ENCODE assay signal across 8 cellular contexts in the genomic region with DNA sequence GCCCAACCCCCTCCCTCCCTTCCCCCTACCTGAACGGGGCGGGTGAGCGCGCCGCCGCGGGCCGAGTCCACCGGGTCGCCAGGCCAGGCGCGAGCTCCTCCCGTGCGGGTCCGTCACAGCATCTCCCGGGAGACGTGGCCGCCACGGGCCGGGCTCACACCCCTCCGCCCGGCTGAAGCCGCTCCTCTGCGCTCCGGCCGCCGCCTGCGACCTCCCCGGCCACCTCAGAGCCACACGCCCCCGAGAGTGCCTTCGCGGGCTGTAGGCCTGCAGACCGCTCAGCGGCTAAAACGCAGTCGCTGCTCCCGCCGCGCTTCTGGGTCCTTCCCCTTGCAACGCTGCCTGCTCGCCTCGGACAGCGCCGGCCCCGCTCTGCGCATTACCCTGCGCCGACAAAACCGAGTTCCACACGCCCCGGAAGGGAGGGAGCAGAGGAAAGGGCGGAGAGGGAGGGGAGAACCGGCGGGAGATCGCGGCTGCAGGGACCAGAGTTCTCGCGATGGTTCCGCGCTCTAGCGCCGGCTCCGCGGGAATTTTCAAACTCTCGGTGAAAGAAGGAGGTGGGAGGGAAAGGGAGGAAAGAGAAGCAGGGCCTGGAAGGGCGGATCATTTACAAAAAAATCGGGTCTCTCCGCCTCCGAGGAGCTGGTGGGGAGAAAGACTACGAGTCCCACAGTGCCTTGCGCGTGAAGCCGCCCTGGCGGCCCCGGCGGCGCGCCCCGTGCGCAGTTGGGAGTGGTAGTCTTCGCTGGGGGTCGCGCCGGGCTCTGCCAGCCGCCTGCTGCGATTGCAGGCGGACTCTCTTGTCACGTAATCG. TPM values are rescaled to one million over a fixed set of nuclear protein-coding genes. Genes with fewer than 3 reads are reported as not detected.
DNase-seq lines count a peak whose midpoint lies in the region; ATAC-seq and TF ChIP-seq lines count a peak whose summit lies in the region.

A gene with protein sequence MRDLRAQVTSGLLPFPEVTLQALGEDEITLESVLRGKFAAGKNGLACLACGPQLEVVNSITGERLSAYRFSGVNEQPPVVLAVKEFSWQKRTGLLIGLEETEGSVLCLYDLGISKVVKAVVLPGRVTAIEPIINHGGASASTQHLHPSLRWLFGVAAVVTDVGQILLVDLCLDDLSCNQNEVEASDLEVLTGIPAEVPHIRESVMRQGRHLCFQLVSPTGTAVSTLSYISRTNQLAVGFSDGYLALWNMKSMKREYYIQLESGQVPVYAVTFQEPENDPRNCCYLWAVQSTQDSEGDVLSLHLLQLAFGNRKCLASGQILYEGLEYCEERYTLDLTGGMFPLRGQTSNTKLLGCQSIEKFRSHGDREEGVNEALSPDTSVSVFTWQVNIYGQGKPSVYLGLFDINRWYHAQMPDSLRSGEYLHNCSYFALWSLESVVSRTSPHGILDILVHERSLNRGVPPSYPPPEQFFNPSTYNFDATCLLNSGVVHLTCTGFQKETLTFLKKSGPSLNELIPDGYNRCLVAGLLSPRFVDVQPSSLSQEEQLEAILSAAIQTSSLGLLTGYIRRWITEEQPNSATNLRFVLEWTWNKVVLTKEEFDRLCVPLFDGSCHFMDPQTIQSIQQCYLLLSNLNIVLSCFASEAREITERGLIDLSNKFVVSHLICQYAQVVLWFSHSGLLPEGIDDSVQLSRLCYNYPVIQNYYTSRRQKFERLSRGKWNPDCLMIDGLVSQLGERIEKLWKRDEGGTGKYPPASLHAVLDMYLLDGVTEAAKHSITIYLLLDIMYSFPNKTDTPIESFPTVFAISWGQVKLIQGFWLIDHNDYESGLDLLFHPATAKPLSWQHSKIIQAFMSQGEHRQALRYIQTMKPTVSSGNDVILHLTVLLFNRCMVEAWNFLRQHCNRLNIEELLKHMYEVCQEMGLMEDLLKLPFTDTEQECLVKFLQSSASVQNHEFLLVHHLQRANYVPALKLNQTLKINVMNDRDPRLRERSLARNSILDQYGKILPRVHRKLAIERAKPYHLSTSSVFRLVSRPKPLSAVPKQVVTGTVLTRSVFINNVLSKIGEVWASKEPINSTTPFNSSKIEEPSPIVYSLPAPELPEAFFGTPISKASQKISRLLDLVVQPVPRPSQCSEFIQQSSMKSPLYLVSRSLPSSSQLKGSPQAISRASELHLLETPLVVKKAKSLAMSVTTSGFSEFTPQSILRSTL (N-terminal part only) (minus strand): TSS at position 400 of the 817 bp plus-strand sequence. CDS start 13,578 bp downstream, outside the sequence.

- H3K36me3 Mint-ChIP-seq in activated CD4-positive, alpha-beta memory T cell treated with anti-CD3 and anti-CD28 coated beads for 36 hours, result peaks cover 25% of the 10 kb centered on the region

- H3K27ac Mint-ChIP-seq in activated CD4-positive, alpha-beta memory T cell treated with anti-CD3 and anti-CD28 coated beads for 36 hours, result peak within 1 kb of the TSS; percentile 96

- peak; percentile 99 for DNase-seq in CD1c-positive myeloid dendritic cell (ENCODE audit: extremely low spot score)
- DNase-seq in NCI-H82 treated with DMSO at 0.1 percent for 48 hours (lab: John Stamatoyannopoulos, UW; ENCODE audit: unreplicated experiment), result peak; percentile 93
- DNase-seq in activated CD4-positive, alpha-beta memory T cell treated with anti-CD3 and anti-CD28 coated beads for 36 hours, result peak; percentile 96
- DNase-seq in dorsolateral prefrontal cortex, result peak; percentile 85 to 97 (median 96)
- peak; percentile 96 to 97 (median 97) for DNase-seq in right lobe of liver
- peak; percentile 89 to 95 for DNase-seq in stimulated activated CD4-positive, alpha-beta T cell treated with anti-CD3 and anti-CD28 coated beads, Interleukin-4, amount 100 ng/mL, for 4 hours

- peaks cover 30% of the 10 kb centered on the region for H3K4me1 Mint-ChIP-seq in activated CD4-positive, alpha-beta memory T cell treated with anti-CD3 and anti-CD28 coated beads for 36 hours (ENCODE audit: low read depth)

- TF ChIP-seq CTCF in dorsolateral prefrontal cortex (IDR thresholded peaks at IDR 0.05 in 54 of 56, conservative IDR thresholded peaks at IDR 0.05 in 2 of 56; ENCODE audit: low read depth in 1 of 56, partially characterized antibody in 56 of 56), result peak in 36 of 56 donors; percentile 5 to 48 (median 30)
- TF ChIP-seq CTCF in right lobe of liver (IDR thresholded peaks at IDR 0.05), result no peak

- H3K4me3 ChIP-seq in dorsolateral prefrontal cortex (peak within 1 kb of the TSS; percentile 65 to 97 (median 90)), right lobe of liver (peak within 1 kb of the TSS; percentile 87 to 100 (median 99))

- no peaks in the 10 kb centered on the region for H3K27me3 Mint-ChIP-seq in activated CD4-positive, alpha-beta memory T cell treated with anti-CD3 and anti-CD28 coated beads for 36 hours

- peaks cover 0 to 2% (median 0%) of the 10 kb centered on the region in 4 donors for H3K36me3 ChIP-seq in right lobe of liver

- H3K27ac ChIP-seq in dorsolateral prefrontal cortex (peak within 1 kb of the TSS; percentile 76 to 99 (median 96)), right lobe of liver (peak within 1 kb of the TSS; percentile 82 to 92 (median 91))

- no peaks in the 10 kb centered on the region for H3K9me3 ChIP-seq in right lobe of liver

- H3K4me1 ChIP-seq in right lobe of liver, result peaks cover 0 to 12% (median 5%) of the 10 kb centered on the region in 4 donors

- CTCF ChIA-PET in activated CD4-positive, alpha-beta memory T cell treated with anti-CD3 and anti-CD28 coated beads for 36 hours (lab: Charles Lee), result interaction anchor here (0.8 kb wide), 1 partner anchor 24 kb away, joined by 3 read pairs; no protein-coding TSS in a partner anchor

- ATAC-seq in GM19438 (IDR thresholded peaks at IDR 0.05; ENCODE audit: low read depth, unreplicated experiment) (peak; percentile 88), HG03575 (IDR thresholded peaks at IDR 0.05; ENCODE audit: extremely low read depth, insufficient number of reproducible peaks, low FRiP score, unreplicated experiment) (peak; percentile 81), right lobe of liver (peak; percentile 97 to 98 (median 98))

- TF ChIP-seq POLR2A in right lobe of liver (IDR thresholded peaks at IDR 0.05), result peak; percentile 99

- no peaks in the 10 kb centered on the region for H3K9me3 Mint-ChIP-seq in activated CD4-positive, alpha-beta memory T cell treated with anti-CD3 and anti-CD28 coated beads for 36 hours

- H3K4me3 Mint-ChIP-seq in activated CD4-positive, alpha-beta memory T cell treated with anti-CD3 and anti-CD28 coated beads for 36 hours, result peak within 1 kb of the TSS; percentile 96

- POLR2A ChIA-PET in activated CD4-positive, alpha-beta memory T cell treated with anti-CD3 and anti-CD28 coated beads for 36 hours (lab: Charles Lee), result interaction anchor here (0.6 to 1.6 kb wide), 5 partner anchors 12 to 399 kb away, joined by 3 to 7 read pairs (median 4); a partner anchor contains a TSS

- no peaks in the 10 kb centered on the region for H3K27me3 ChIP-seq in dorsolateral prefrontal cortex
- no peaks in the 10 kb centered on the region for H3K27me3 ChIP-seq in right lobe of liver

- WGBS in right lobe of liver (ENCODE audit: insufficient coverage, low coverage, low lambda C conversion rate, missing lambda C conversion rate), result 0% methylated on average over 25 of the region's 90 CpGs

- intact Hi-C loops in activated CD4-positive, alpha-beta memory T cell treated with anti-CD3 and anti-CD28 coated beads for 36 hours (cut with micrococcal nuclease), result loop anchor here (1.0 to 5.0 kb wide), 7 partner anchors 39 to 481 kb away; a partner anchor contains a TSS
- intact Hi-C loops in dorsolateral prefrontal cortex (cut with DNase I), result loop anchor here (5.0 to 10.0 kb wide), 4 partner anchors 171 to 367 kb away; a partner anchor contains a TSS
- intact Hi-C loops in right lobe of liver (cut with DNase I), result no loop called here

RNA-seq across cellular contexts. Expression of the gene that starts here (rescaled TPM):
- 10 to 100 TPM; 35.8 to 40.3 TPM for total RNA-seq in activated CD4-positive, alpha-beta memory T cell treated with anti-CD3 and anti-CD28 coated beads for 36 hours
- total RNA-seq in dorsolateral prefrontal cortex (10 to 100 TPM; 28.7 to 55.3 (median 41.8) TPM), right lobe of liver (10 to 100 TPM; 10.3 to 23.4 (median 14.9) TPM)

Comparison
In these comparisons a context has a peak if more than half of its experiments do, and no peak if none do; other contexts are left out.
1. Peak in every context shown above with its lines: DNase-seq, ATAC-seq, H3K4me3 ChIP-seq and H3K27ac ChIP-seq.
2. CTCF ChIP-seq: peak in dorsolateral prefrontal cortex (36 of 56); none in right lobe of liver (0 of 4).
3. intact Hi-C loops: an anchor here in activated CD4-positive, alpha-beta memory T cell treated with anti-CD3 and anti-CD28 coated beads for 36 hours (1.0 to 5.0 kb wide) and dorsolateral prefrontal cortex (5.0 to 10.0 kb wide); none called in right lobe of liver.